In the genomic region with DNA sequence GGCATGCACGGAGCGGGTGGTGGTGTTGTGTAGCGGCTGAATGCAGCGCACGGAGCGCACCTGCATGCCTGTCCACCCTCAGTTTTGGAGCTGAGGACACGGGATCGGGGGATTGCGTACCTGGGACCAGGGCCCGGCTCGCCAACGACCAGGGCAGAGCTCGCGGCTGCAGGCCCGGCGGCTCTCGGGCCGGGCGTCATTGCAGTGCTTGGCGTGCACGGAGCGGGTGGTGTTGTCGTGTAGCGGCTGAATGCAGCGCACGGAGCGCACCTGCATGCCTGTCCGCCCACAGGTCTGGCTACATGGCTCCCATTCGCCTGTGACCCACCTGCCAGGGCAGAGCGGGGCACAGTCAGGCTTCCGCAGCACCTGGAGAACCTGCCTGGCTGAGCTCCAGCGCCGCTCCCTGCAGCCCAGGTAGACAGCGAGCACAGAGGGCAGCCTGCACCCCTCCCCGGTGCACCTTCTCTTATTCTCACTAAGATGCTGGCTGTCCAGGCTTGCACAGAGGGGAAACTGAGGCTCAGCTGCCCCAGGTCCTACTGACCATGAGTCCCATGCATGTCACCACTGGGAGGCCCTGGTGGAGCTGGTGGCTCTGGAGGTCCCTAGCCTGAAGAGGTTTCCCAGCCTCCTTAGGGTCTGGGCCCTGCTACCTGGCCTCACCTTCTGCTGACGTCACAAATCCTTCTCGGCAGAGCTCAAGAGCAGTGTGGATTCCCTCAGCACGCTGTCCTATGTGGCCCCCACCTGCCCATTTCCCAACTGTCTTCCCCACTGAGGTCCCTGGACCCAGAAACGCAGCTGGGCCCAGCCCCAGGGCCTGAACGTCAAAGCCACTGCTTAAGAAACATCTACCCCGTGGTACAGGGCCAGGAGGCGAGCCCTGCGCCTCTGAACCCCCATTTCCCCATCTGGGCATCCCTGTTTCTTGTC, we compare ENCODE assay signal across 18 cellular contexts.
DNase-seq lines count a peak whose midpoint lies in the region; ATAC-seq and TF ChIP-seq lines count a peak whose summit lies in the region.
"Had no signal": no experiment of that assay in that cellular context is flagged by ENCODE, and none has a peak within 500 bp of the region (broad histone marks: within the 10 kb centered on the region; RNA-seq: fewer than 3 reads in every experiment).

No MANE protein-coding gene starts in this region.

- H2BK15ac ChIP-seq in neuronal stem cell (ENCODE audit: low read length): no peak overlapping the region

- no peak overlapping the region for H2AFZ ChIP-seq in neuronal stem cell (ENCODE audit: low read length)

- peak overlapping the region; percentile 58 for H2BK12ac ChIP-seq in neuronal stem cell (ENCODE audit: low read length)

- H3K9ac ChIP-seq in neuronal stem cell (ENCODE audit: low read depth, low read length, poor library complexity): no peak overlapping the region
- H3K9ac ChIP-seq: KMS-11 had no signal

- no peaks in the 10 kb centered on the region for H3K4me1 Mint-ChIP-seq in activated T-cell treated with anti-CD3 and anti-CD28 coated beads, Interleukin-2, amount 50 U/mL, for 24 hours (ENCODE audit: low read depth)

- H2BK120ac ChIP-seq in neuronal stem cell (ENCODE audit: low read depth, low read length): no peak overlapping the region

- no CpG with 5 or more reads among the region's 43 CpGs for WGBS in neuronal stem cell (ENCODE audit: extremely low coverage in 2 of 2, insufficient read length in 2 of 2, insufficient replicate concordance in 1 of 2), 2 donors

- no peak overlapping the region for H3K4me3 ChIP-seq in neuronal stem cell (ENCODE audit: low read length in 2 of 2)

- no peak overlapping the region for H3K18ac ChIP-seq in neuronal stem cell (ENCODE audit: low read length)

- H3K4me1 ChIP-seq in neuronal stem cell (ENCODE audit: control insufficient read depth in 2 of 2, insufficient read depth in 1 of 2, low read depth in 1 of 2, low read length in 2 of 2): no peaks in the 10 kb centered on the region

- DNase-seq in activated T-cell treated with anti-CD3 and anti-CD28 coated beads, Interleukin-2, amount 50 U/mL, for 24 hours: peak; percentile 19
- DNase-seq in activated T-cell treated with anti-CD3 and anti-CD28 coated beads for 4 hours: no peak
- DNase-seq in islet precursor cell: peak; percentile 33
- DNase-seq in neuronal stem cell (ENCODE audit: low spot score): no peak
- DNase-seq in ureter (ENCODE audit: low spot score): peak; percentile 38
- no peak for DNase-seq in GM10266 (ENCODE audit: extremely low spot score)
- DNase-seq: DMS79, NCI-H146, NCI-H2081 treated with DMSO at 0.1 percent for 48 hours, NCI-H510A treated with DMSO at 0.1 percent for 48 hours, NCI-H82, PC-3 had no signal

- no peak overlapping the region for H3K4ac ChIP-seq in neuronal stem cell (ENCODE audit: low read length)

- H3K79me1 ChIP-seq in neuronal stem cell (ENCODE audit: low read depth, low read length): no peaks in the 10 kb centered on the region

- no peak overlapping the region for H4K91ac ChIP-seq in neuronal stem cell (ENCODE audit: low read depth, low read length, poor library complexity)

- no peaks in the 10 kb centered on the region for H3K36me3 ChIP-seq in neuronal stem cell (replicated peaks in 1 of 2; ENCODE audit: control insufficient read depth in 2 of 2, insufficient read depth in 2 of 2, low read length in 2 of 2)

- peak overlapping the region; percentile 56 for H3K14ac ChIP-seq in neuronal stem cell (ENCODE audit: low read length)

- no peak for TF ChIP-seq CTCF in GM10266 (IDR thresholded peaks at IDR 0.05; ENCODE audit: control insufficient read depth, insufficient read depth, low read depth, missing control alignments)

- no peak overlapping the region for H2AK5ac ChIP-seq in neuronal stem cell (ENCODE audit: low read depth, low read length)

- no peak overlapping the region for H3K27ac Mint-ChIP-seq in activated T-cell treated with anti-CD3 and anti-CD28 coated beads, Interleukin-2, amount 50 U/mL, for 24 hours
- H3K27ac Mint-ChIP-seq: CD8-positive, alpha-beta T cell had no signal

- H3K4me3 Mint-ChIP-seq in activated T-cell treated with anti-CD3 and anti-CD28 coated beads, Interleukin-2, amount 50 U/mL, for 24 hours: no peak overlapping the region
- H3K4me3 Mint-ChIP-seq: CD8-positive, alpha-beta T cell had no signal

- H3K4me2 ChIP-seq in neuronal stem cell (ENCODE audit: insufficient read depth, low read length, poor library complexity, severe bottlenecking): no peak overlapping the region
- H3K4me2 ChIP-seq: KMS-11 had no signal

- no peaks in the 10 kb centered on the region for H3K27me3 Mint-ChIP-seq in activated T-cell treated with anti-CD3 and anti-CD28 coated beads, Interleukin-2, amount 50 U/mL, for 24 hours

- peak overlapping the region; percentile 65 for H3K23ac ChIP-seq in neuronal stem cell (ENCODE audit: low read depth, low read length, poor library complexity)

- no peaks in the 10 kb centered on the region for H3K36me3 Mint-ChIP-seq in activated T-cell treated with anti-CD3 and anti-CD28 coated beads, Interleukin-2, amount 50 U/mL, for 24 hours (ENCODE audit: low read depth)
- H3K36me3 Mint-ChIP-seq: CD8-positive, alpha-beta T cell had no signal

- no peak overlapping the region for H3K27ac ChIP-seq in neuronal stem cell (replicated peaks; ENCODE audit: low read length)
- H3K27ac ChIP-seq: KMS-11, RWPE1 had no signal

- no peak overlapping the region for H4K8ac ChIP-seq in neuronal stem cell (ENCODE audit: low read depth, low read length)

- ATAC-seq in HG02852 (IDR thresholded peaks at IDR 0.05; ENCODE audit: unreplicated experiment): no peak
- ATAC-seq in HG02588 (IDR thresholded peaks at IDR 0.05; ENCODE audit: unreplicated experiment): no peak
- ATAC-seq: CD8-positive, alpha-beta T cell; HCT116; PC-3 had no signal

- peaks cover 3 to 38% of the 10 kb centered on the region in 2 donors for H3K9me3 ChIP-seq in neuronal stem cell (replicated peaks in 1 of 2; ENCODE audit: control insufficient read depth in 2 of 2, insufficient read depth in 1 of 2, low read depth in 1 of 2, low read length in 2 of 2)

- no peaks in the 10 kb centered on the region for H3K9me3 Mint-ChIP-seq in activated T-cell treated with anti-CD3 and anti-CD28 coated beads, Interleukin-2, amount 50 U/mL, for 24 hours

- no peaks in the 10 kb centered on the region for H3K27me3 ChIP-seq in neuronal stem cell (ENCODE audit: control insufficient read depth in 3 of 3, insufficient read depth in 3 of 3, low read depth in 1 of 3, low read length in 3 of 3)

- no peak overlapping the region for H2BK5ac ChIP-seq in neuronal stem cell (ENCODE audit: low read length)

Comparison
In these comparisons a context has a peak if more than half of its experiments do, and no peak if none do; other contexts are left out.
1. DNase-seq: peak in activated T-cell treated with anti-CD3 and anti-CD28 coated beads, Interleukin-2, amount 50 U/mL, for 24 hours (single experiment), islet precursor cell (single experiment) and ureter (single experiment); none in activated T-cell treated with anti-CD3 and anti-CD28 coated beads for 4 hours (single experiment), neuronal stem cell (single experiment) and GM10266 (single experiment).